15 cellular contexts compared by ENCODE assay signal in the genomic region with DNA sequence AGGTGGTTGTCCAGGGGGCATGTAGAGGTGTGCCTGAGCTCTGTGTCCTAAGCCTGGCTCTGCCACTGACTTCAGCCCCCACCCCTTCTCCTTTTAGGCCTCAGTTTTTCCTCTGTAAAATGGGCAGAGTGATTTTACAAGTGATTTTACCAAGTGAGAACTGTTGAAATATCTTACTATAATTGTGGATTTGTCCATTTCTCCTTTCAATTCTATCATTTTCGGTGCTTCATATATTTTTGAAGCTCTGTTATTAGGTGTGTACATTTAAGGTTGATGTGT. TPM values are rescaled to one million over a fixed set of nuclear protein-coding genes. Genes with fewer than 3 reads are reported as not detected.
DNase-seq lines count a peak whose midpoint lies in the region; TF ChIP-seq lines count a peak whose summit lies in the region.
"Had no signal": no experiment of that assay in that cellular context is flagged by ENCODE, and none has a peak within 500 bp of the region (broad histone marks: within the 10 kb centered on the region; RNA-seq: fewer than 3 reads in every experiment).

No MANE protein-coding gene starts in this region.

- intact Hi-C loops in Caco-2 (cut with micrococcal nuclease; ENCODE audit: unreplicated experiment), result loop anchor here (2.0 kb wide), 1 partner anchor 21 kb away; a partner anchor contains a TSS

- H3K27ac ChIP-seq in coronary artery (no peak overlapping the region), osteoblast (ENCODE audit: low read depth, low read length) (no peak overlapping the region)
- H3K27ac ChIP-seq: adrenal gland, gastroesophageal sphincter had no signal

- no TSS peak for BruUV-seq in Caco-2 (replicated peaks; lab: Mats Ljungman, UMichigan)

- H3K27ac Mint-ChIP-seq in Caco-2 (ENCODE audit: unreplicated experiment), result no peak overlapping the region
- H3K27ac Mint-ChIP-seq: activated CD4-positive, alpha-beta T cell treated with anti-CD3 and anti-CD28 coated beads for 36 hours; HFFc6 had no signal

- peaks cover 26% of the 10 kb centered on the region for H3K27me3 Mint-ChIP-seq in Caco-2 (ENCODE audit: insufficient read depth, unreplicated experiment)

- H3K4me3 Mint-ChIP-seq in Caco-2 (ENCODE audit: unreplicated experiment), result peak overlapping the region; percentile 77

- no peak overlapping the region for H2AFZ ChIP-seq in osteoblast (ENCODE audit: low read length)

- H4K20me1 ChIP-seq in osteoblast (ENCODE audit: insufficient read depth, low read length), result no peaks in the 10 kb centered on the region

- peak overlapping the region; percentile 75 for H3K4me2 ChIP-seq in osteoblast (ENCODE audit: insufficient read depth, low read length)

- H3K79me2 ChIP-seq in osteoblast (ENCODE audit: insufficient read depth, low read length), result no peaks in the 10 kb centered on the region

- TF ChIP-seq CTCF in Caco-2 (IDR thresholded peaks at IDR 0.05; ENCODE audit: insufficient read depth in 1 of 2, low read depth in 1 of 2, low read length in 1 of 2, severe bottlenecking in 1 of 2, unreplicated experiment in 1 of 2), result no peak
- no peak for TF ChIP-seq CTCF in coronary artery (IDR thresholded peaks at IDR 0.05)
- TF ChIP-seq CTCF in osteoblast (IDR thresholded peaks at IDR 0.05; ENCODE audit: extremely low read depth, low read depth, low read length), result no peak
- no peak for TF ChIP-seq CTCF in GM10248 (IDR thresholded peaks at IDR 0.05; ENCODE audit: control extremely low read depth, extremely low read depth, low read depth, missing control alignments)

- H3K4me1 Mint-ChIP-seq in Caco-2 (ENCODE audit: low read depth, unreplicated experiment), result peaks cover 7% of the 10 kb centered on the region

- H3K36me3 Mint-ChIP-seq in Caco-2 (ENCODE audit: insufficient read depth, unreplicated experiment), result no peaks in the 10 kb centered on the region

- CTCF ChIA-PET in Caco-2 (lab: Charles Lee) (interaction anchor here (1.0 kb wide), 1 partner anchor 31 kb away, joined by 3 read pairs; no protein-coding TSS in a partner anchor), GM10248 (lab: Yijun Ruan, JAX) (interaction anchor here (1.4 to 5.6 kb wide), 3 partner anchors 11 to 385 kb away, joined by 4 to 25 read pairs (median 4); no protein-coding TSS in a partner anchor)

- DNase-seq in Caco-2, result no peak
- DNase-seq in MG63, result no peak
- no peak for DNase-seq in coronary artery (ENCODE audit: low spot score)
- DNase-seq in osteoblast (ENCODE audit: insufficient read length, low spot score, missing footprints), result no peak
- no peak for DNase-seq in activated gamma-delta T cell (lab: John Stamatoyannopoulos, UW)
- no peak for DNase-seq in activated CD4-positive, CD25-positive, alpha-beta regulatory T cell treated with anti-CD3 and anti-CD28 coated beads, Interleukin-2, amount 50 U/mL, for 72 hours
- DNase-seq in GM10248 (ENCODE audit: extremely low spot score), result no peak
- DNase-seq: activated CD4-positive, alpha-beta T cell treated with anti-CD3 and anti-CD28 coated beads for 36 hours; adrenal gland; dermis blood vessel endothelial cell; HFFc6; kidney glomerular epithelial cell; NCI-H446 had no signal

- no peaks in the 10 kb centered on the region for H3K9me3 Mint-ChIP-seq in Caco-2 (ENCODE audit: unreplicated experiment)
- H3K9me3 Mint-ChIP-seq: HFFc6 had no signal

- H3K27me3 ChIP-seq in Caco-2 (replicated peaks; ENCODE audit: control insufficient read depth, insufficient read depth, low read length), result no peaks in the 10 kb centered on the region
- H3K27me3 ChIP-seq in MG63, result no peaks in the 10 kb centered on the region
- peaks cover 77% of the 10 kb centered on the region for H3K27me3 ChIP-seq in osteoblast (ENCODE audit: insufficient read depth, low read length)

- no peaks in the 10 kb centered on the region for H3K9me3 ChIP-seq in Caco-2
- H3K9me3 ChIP-seq in MG63, result peaks cover 7% of the 10 kb centered on the region
- H3K9me3 ChIP-seq in osteoblast (ENCODE audit: low read depth, low read length), result no peaks in the 10 kb centered on the region
- H3K9me3 ChIP-seq: adrenal gland, gastroesophageal sphincter had no signal

- H3K4me3 ChIP-seq in Caco-2 (ENCODE audit: low read depth, low read length) (peak overlapping the region; percentile 30), MG63 (peak overlapping the region; percentile 94), coronary artery (peak overlapping the region; percentile 68), osteoblast (ENCODE audit: insufficient read depth, low read length) (no peak overlapping the region)

- H3K36me3 ChIP-seq in Caco-2 (ENCODE audit: control insufficient read depth, insufficient read depth, low read length) (no peaks in the 10 kb centered on the region), MG63 (peaks cover 20% of the 10 kb centered on the region), osteoblast (ENCODE audit: insufficient read depth, low read length) (no peaks in the 10 kb centered on the region)
- H3K36me3 ChIP-seq: adrenal gland, gastroesophageal sphincter had no signal

- POLR2A ChIA-PET in Caco-2 (lab: Charles Lee), result no interaction called here
- POLR2A ChIA-PET in GM10248 (lab: Yijun Ruan, JAX), result no interaction called here

- H3K4me1 ChIP-seq in Caco-2, result peaks cover 9% of the 10 kb centered on the region; the same call in 1 of the 2 replicates
- peaks cover 3% of the 10 kb centered on the region for H3K4me1 ChIP-seq in osteoblast (ENCODE audit: insufficient read depth, low read length)

RNA-seq across cellular contexts. Expression of a gene that starts 21.7 kb away (rescaled TPM):
- 4.5 and 5.4 TPM in 2 replicates for total RNA-seq in Caco-2 (2022)
- total RNA-seq in MG63 (2014; rRNA removed; shearing (Covaris generic); ENCODE audit: low replicate concordance), result 7.3 and 21.0 TPM in 2 replicates
- total RNA-seq in osteoblast, result not detected in 2 replicates
- total RNA-seq: gastroesophageal sphincter, HFFc6 had no signal

RNA-seq across cellular contexts. Expression of a gene that starts 32.8 kb away (rescaled TPM):
- 0.39 and 1.2 TPM in 2 replicates for total RNA-seq in Caco-2 (2022)
- total RNA-seq in MG63 (2014; rRNA removed; shearing (Covaris generic); ENCODE audit: low replicate concordance), result 3.8 and 4.8 TPM in 2 replicates
- not detected in 2 replicates for total RNA-seq in osteoblast
- total RNA-seq: activated CD4-positive, alpha-beta T cell treated with anti-CD3 and anti-CD28 coated beads for 36 hours; HFFc6 had no signal

RNA-seq across cellular contexts. Expression of a gene that starts 37.1 kb away (rescaled TPM):
- total RNA-seq in Caco-2 (2022) (23.7 and 28.2 TPM in 2 replicates), osteoblast (0.36 TPM in 1 of 2 replicates, not detected in the other)
- total RNA-seq in MG63 (2014; rRNA removed; shearing (Covaris generic); ENCODE audit: low replicate concordance), result 9.8 and 30.6 TPM in 2 replicates
- total RNA-seq: HFFc6 had no signal

RNA-seq across cellular contexts. Expression of a gene that starts 43.1 kb away (rescaled TPM):
- total RNA-seq in Caco-2 (2022) (1.8 and 1.9 TPM in 2 replicates), osteoblast (0.59 and 0.72 TPM in 2 replicates)
- total RNA-seq in MG63 (2014; rRNA removed; shearing (Covaris generic); ENCODE audit: low replicate concordance), result 7.0 and 7.7 TPM in 2 replicates
- total RNA-seq: activated CD4-positive, alpha-beta T cell treated with anti-CD3 and anti-CD28 coated beads for 36 hours; HFFc6 had no signal

RNA-seq across cellular contexts. Expression of a gene that starts 54.3 kb away (rescaled TPM):
- total RNA-seq in Caco-2 (2022), result not detected in 2 replicates
- total RNA-seq in MG63 (2014; rRNA removed; shearing (Covaris generic); ENCODE audit: low replicate concordance), result not detected in 2 replicates
- total RNA-seq in osteoblast, result not detected in 2 replicates
- total RNA-seq: activated CD4-positive, alpha-beta T cell treated with anti-CD3 and anti-CD28 coated beads for 36 hours; HFFc6; SK-MEL-5 had no signal
